In genomic region chr22:39700565-39700964, GRCh38 we compare ENCODE assay signal across 2 cellular contexts.
TF ChIP-seq lines count a peak whose summit lies in the region.

No MANE protein-coding gene starts in this region.

TF ChIP-seq in HEK293, 187 proteins besides CTCF, POLR2A, EP300 and RAD21 (continued from another document):
- TF ChIP-seq ZNF324 (tag by site-specific recombination; IDR thresholded peaks at IDR 0.05) (no peak), KLF10 (tag by site-specific recombination; IDR thresholded peaks at IDR 0.05) (no peak), HOXC10 (CRISPR knock-in tag; IDR thresholded peaks at IDR 0.05) (no peak), ZSCAN18 (tag by site-specific recombination; IDR thresholded peaks at IDR 0.05) (no peak), EGR2 (tag by site-specific recombination; IDR thresholded peaks at IDR 0.05; ENCODE audit: low read depth) (peak; percentile 74), TCF7L2 (IDR thresholded peaks at IDR 0.05; ENCODE audit: borderline replicate concordance, low read depth, low read length) (no peak), OVOL3 (tag by site-specific recombination; IDR thresholded peaks at IDR 0.05) (no peak), ZNF792 (tag by site-specific recombination; IDR thresholded peaks at IDR 0.05) (no peak), ZFHX2 (tag by site-specific recombination; conservative IDR thresholded peaks at IDR 0.05) (peak; percentile 57), ZNF521 (tag by site-specific recombination; IDR thresholded peaks at IDR 0.05) (no peak), ZNF138 (tag by site-specific recombination; IDR thresholded peaks at IDR 0.05; ENCODE audit: borderline replicate concordance) (no peak), ZNF341 (tag by site-specific recombination; IDR thresholded peaks at IDR 0.05; ENCODE audit: low read depth) (no peak)

TF ChIP-seq in H1, 55 proteins besides CTCF, POLR2A, EP300 and RAD21:
- no peak for TF ChIP-seq CHD7 (IDR thresholded peaks at IDR 0.05; ENCODE audit: insufficient replicate concordance, low read length)
- no peak for TF ChIP-seq BCL11A (IDR thresholded peaks at IDR 0.05; ENCODE audit: low read depth in 2 of 2, low read length in 2 of 2)
- no peak for TF ChIP-seq GTF2F1 (IDR thresholded peaks at IDR 0.05; ENCODE audit: borderline replicate concordance, low read depth, low read length)
- no peak for TF ChIP-seq TBP (IDR thresholded peaks at IDR 0.05; ENCODE audit: low read depth, low read length)
- no peak for TF ChIP-seq ASH2L (IDR thresholded peaks at IDR 0.05; ENCODE audit: low read length)
- no peak for TF ChIP-seq CEBPB (IDR thresholded peaks at IDR 0.05; ENCODE audit: low read depth, low read length)
- TF ChIP-seq SRF (IDR thresholded peaks at IDR 0.05; ENCODE audit: low read depth, low read length): no peak
